In genomic region chr3:124862006-124862405, GRCh38 we compare ENCODE assay signal across 19 cellular contexts. TPM values are rescaled to one million over a fixed set of nuclear protein-coding genes. Genes with fewer than 3 reads are reported as not detected.
DNase-seq lines count a peak whose midpoint lies in the region; TF ChIP-seq lines count a peak whose summit lies in the region.
"Had no signal": no experiment of that assay in that cellular context is flagged by ENCODE, and none has a peak within 500 bp of the region (broad histone marks: within the 10 kb centered on the region; RNA-seq: fewer than 3 reads in every experiment).

No MANE protein-coding gene starts in this region.

- DNase-seq in NCI-H2029 treated with DMSO at 0.1 percent for 48 hours (lab: John Stamatoyannopoulos, UW) (peak; percentile 65), esophagus muscularis mucosa (ENCODE audit: extremely low spot score) (no peak), stomach (no peak), NCI-H1436 (lab: John Stamatoyannopoulos, UW) (no peak), NCI-H1694 (lab: John Stamatoyannopoulos, UW) (no peak), hepatocyte (ENCODE audit: low spot score) (no peak)
- DNase-seq: activated naive CD4-positive, alpha-beta T cell treated with anti-CD3 and anti-CD28 coated beads for 36 hours; activated T-cell treated with anti-CD3 and anti-CD28 coated beads for 4 hours; AML-193; COR-L47; left colon; NCI-H1417; NCI-H2227 treated with DMSO at 0.1 percent for 48 hours; NK-92 treated with Interleukin-12 subunit alpha and Interleukin-12 subunit beta, amount 100 ng/mL, for 24 hours; stimulated activated CD4-positive, alpha-beta T cell treated with anti-CD3 and anti-CD28 coated beads, Interleukin-15, amount 100 ng/mL, for 24 hours; stimulated activated naive CD4-positive, alpha-beta T cell; T-helper 1 cell had no signal

- H3K4me1 ChIP-seq in esophagus muscularis mucosa (peaks cover 41 to 54% (median 42%) of the 10 kb centered on the region in 4 donors), stomach (peaks cover 4 to 53% (median 27%) of the 10 kb centered on the region in 4 donors), hepatocyte (ENCODE audit: insufficient read depth) (peaks cover 12% of the 10 kb centered on the region)

- H2AFZ ChIP-seq in hepatocyte, result no peak overlapping the region

- TF ChIP-seq EP300 in esophagus muscularis mucosa (IDR thresholded peaks at IDR 0.05), result no peak
- TF ChIP-seq EP300 in stomach (IDR thresholded peaks at IDR 0.05), result no peak

- intact Hi-C loops in esophagus muscularis mucosa (cut with DNase I), result no loop called here
- intact Hi-C loops in stomach (cut with DNase I; ENCODE audit: low total_unique reads), result no loop called here

- H3K9me2 ChIP-seq in hepatocyte (replicated peaks; ENCODE audit: insufficient read depth), result no peaks in the 10 kb centered on the region

- peaks cover 8% of the 10 kb centered on the region for H3K79me2 ChIP-seq in hepatocyte

- peaks cover 0 to 20% (median under 1%) of the 10 kb centered on the region in 4 donors for H3K36me3 ChIP-seq in esophagus muscularis mucosa
- H3K36me3 ChIP-seq in stomach, result peaks cover 0 to 9% (median 2%) of the 10 kb centered on the region in 4 donors
- H3K36me3 ChIP-seq in hepatocyte (replicated peaks; ENCODE audit: insufficient read depth, low read depth), result no peaks in the 10 kb centered on the region

- TF ChIP-seq POLR2A in esophagus muscularis mucosa (IDR thresholded peaks at IDR 0.05; ENCODE audit: low read depth) (no peak), stomach (IDR thresholded peaks at IDR 0.05) (no peak)

- 83% methylated on average over 2 of the region's 2 CpGs for WGBS in esophagus muscularis mucosa
- 55 to 88% (median 78%) methylated on average over 2 of the region's 2 CpGs for WGBS in stomach, 5 donors
- WGBS in hepatocyte (ENCODE audit: low lambda C conversion rate, missing lambda C conversion rate), result 89% methylated on average over 2 of the region's 2 CpGs

- TF ChIP-seq CTCF in GM12872 (IDR thresholded peaks at IDR 0.05; ENCODE audit: insufficient read depth, low read depth, low read length) (peak; percentile 30; the same call in 1 of the 3 replicates), esophagus muscularis mucosa (IDR thresholded peaks at IDR 0.05) (no peak), stomach (IDR thresholded peaks at IDR 0.05) (no peak), hepatocyte (IDR thresholded peaks at IDR 0.05; ENCODE audit: poor library complexity) (no peak)

- H3K27ac ChIP-seq in esophagus muscularis mucosa (replicated peaks in 1 of 4), result peak overlapping the region in 3 of 4 donors; percentile 39 to 75 (median 75)
- H3K27ac ChIP-seq in stomach, result peak overlapping the region in 3 of 5 donors; percentile 2 to 44 (median 4)
- H3K27ac ChIP-seq in hepatocyte, result no peak overlapping the region
- H3K27ac ChIP-seq: epithelial cell of prostate had no signal

- no peaks in the 10 kb centered on the region for H4K20me1 ChIP-seq in hepatocyte (ENCODE audit: insufficient read depth, poor library complexity, severe bottlenecking)

- no peaks in the 10 kb centered on the region for H3K27me3 ChIP-seq in esophagus muscularis mucosa
- H3K27me3 ChIP-seq in stomach, result no peaks in the 10 kb centered on the region
- no peaks in the 10 kb centered on the region for H3K27me3 ChIP-seq in hepatocyte

- H3K4me2 ChIP-seq in hepatocyte, result no peak overlapping the region

- H3K4me3 ChIP-seq in esophagus muscularis mucosa (no peak overlapping the region), stomach (no peak overlapping the region), hepatocyte (no peak overlapping the region)

- H3K9me3 ChIP-seq in esophagus muscularis mucosa, result no peaks in the 10 kb centered on the region
- H3K9me3 ChIP-seq in stomach, result no peaks in the 10 kb centered on the region
- H3K9me3 ChIP-seq in hepatocyte (ENCODE audit: low read depth), result no peaks in the 10 kb centered on the region

RNA-seq across cellular contexts. Expression of gene ITGB5, which starts 25.2 kb away (rescaled TPM):
- total RNA-seq in esophagus muscularis mucosa (100 to 1,000 TPM; 114 to 284 (median 188) TPM), stomach (100 to 1,000 TPM in 2 of 5 donors, 10 to 100 TPM in 3; 49.2 to 205 (median 81.1) TPM), hepatocyte (97.0 and 109 TPM in 2 replicates)
- polyA plus RNA-seq in stomach (10 to 100 TPM in 2 of 3 donors, 1 to 10 TPM in 1; 8.2 to 16.4 (median 13.8) TPM), hepatocyte (103 and 113 TPM in 2 replicates)
